ENCODE assay signal across 10 cellular contexts in genomic region chr3:11477286-11477935, GRCh38.
A peak's percentile ranks its signal among the peaks of the same experiment; 100 is the strongest.
DNase-seq lines count a peak whose midpoint lies in the region; ATAC-seq and TF ChIP-seq lines count a peak whose summit lies in the region.
"Had no signal": no experiment of that assay in that cellular context is flagged by ENCODE, and none has a peak within 500 bp of the region (broad histone marks: within the 10 kb centered on the region; RNA-seq: fewer than 3 reads in every experiment).

No MANE protein-coding gene starts in this region.

- intact Hi-C loops in left cardiac atrium (cut with DNase I), result no loop called here

- no peaks in the 10 kb centered on the region for H3F3A ChIP-seq in MM.1S (ENCODE audit: insufficient read depth, low read length)

- H3K9me3 ChIP-seq in adipocyte (ENCODE audit: control insufficient read depth, low read length), result no peaks in the 10 kb centered on the region
- H3K9me3 ChIP-seq in MM.1S (replicated peaks; ENCODE audit: insufficient read depth, low read length), result no peaks in the 10 kb centered on the region

- H3K27me3 ChIP-seq in adipocyte (replicated peaks; ENCODE audit: control insufficient read depth, insufficient read depth, low read length) (no peaks in the 10 kb centered on the region), MM.1S (replicated peaks; ENCODE audit: insufficient read depth, low read length) (no peaks in the 10 kb centered on the region)

- H2AFZ ChIP-seq in MM.1S (ENCODE audit: low read length), result no peak overlapping the region

- H3K36me3 ChIP-seq in adipocyte (ENCODE audit: control insufficient read depth, insufficient read depth, low read length, severe bottlenecking) (no peaks in the 10 kb centered on the region), MM.1S (replicated peaks; ENCODE audit: insufficient read depth, low read length) (no peaks in the 10 kb centered on the region)

- H3K79me2 ChIP-seq in MM.1S (ENCODE audit: low read length), result no peaks in the 10 kb centered on the region

- H3K4me3 ChIP-seq in adipocyte (ENCODE audit: low read length) (peak overlapping the region; percentile 17), retinal pigment epithelial cell (ENCODE audit: low read length) (no peak overlapping the region), MM.1S (ENCODE audit: low read length) (no peak overlapping the region)

- no peaks in the 10 kb centered on the region for H3K9me2 ChIP-seq in MM.1S (replicated peaks; ENCODE audit: insufficient read depth, low read length)

- H3K4me2 ChIP-seq in MM.1S (ENCODE audit: low read depth, low read length), result no peak overlapping the region

- peak; percentile 43 to 75 for ATAC-seq in left cardiac atrium
- ATAC-seq in HG02610 (IDR thresholded peaks at IDR 0.05; ENCODE audit: unreplicated experiment), result no peak
- ATAC-seq in GM18868 (IDR thresholded peaks at IDR 0.05; ENCODE audit: unreplicated experiment), result no peak

- DNase-seq in ELR (ENCODE audit: low read depth) (peak; percentile 86), adipocyte (ENCODE audit: low read depth) (peak; percentile 69), left cardiac atrium (no peak), retinal pigment epithelial cell (ENCODE audit: low read depth) (peak; percentile 68), MM.1S (no peak), mesenteric fat pad (ENCODE audit: low spot score) (no peak)
- DNase-seq: activated gamma-delta T cell treated with Interleukin-2 at 50 U/mL for 16 hours, GDM1 had no signal

- H3K9ac ChIP-seq in adipocyte (ENCODE audit: low read length) (peak overlapping the region; percentile 70), MM.1S (ENCODE audit: low read length) (no peak overlapping the region)

- TF ChIP-seq CTCF in retinal pigment epithelial cell (conservative IDR thresholded peaks at IDR 0.05; ENCODE audit: low read depth, low read length), result no peak
- no peak for TF ChIP-seq CTCF in MM.1S (IDR thresholded peaks at IDR 0.05; ENCODE audit: low read length)

- H3K27ac ChIP-seq in MM.1S (ENCODE audit: low read length), result no peak overlapping the region

- H3K4me1 ChIP-seq in adipocyte (ENCODE audit: control insufficient read depth, insufficient read depth, low read length), result peaks cover 19% of the 10 kb centered on the region
- no peaks in the 10 kb centered on the region for H3K4me1 ChIP-seq in MM.1S (ENCODE audit: low read length)

- no peaks in the 10 kb centered on the region for H4K20me1 ChIP-seq in MM.1S (ENCODE audit: insufficient read depth, low read length)

Comparison
In these comparisons a context has a peak if more than half of its experiments do, and no peak if none do; other contexts are left out.
1. DNase-seq: peak in ELR (single experiment), adipocyte (single experiment) and retinal pigment epithelial cell (single experiment); none in left cardiac atrium (single experiment), MM.1S (single experiment) and mesenteric fat pad (single experiment).
2. ATAC-seq: peak in left cardiac atrium (2 of 2); none in HG02610 (single experiment) and GM18868 (single experiment).